ENCODE assay signal across 1 cellular context in genomic region chr19:49255674-49256073, GRCh38.
TF ChIP-seq lines count a peak whose summit lies in the region.

No MANE protein-coding gene starts in this region.

TF ChIP-seq in IMR-90, 13 proteins besides CTCF, POLR2A, EP300 and RAD21 (continued from another document):
- TF ChIP-seq RFX5 (IDR thresholded peaks at IDR 0.05; ENCODE audit: low read depth, low read length) = no peak
- no peak for TF ChIP-seq USF2 (IDR thresholded peaks at IDR 0.05; ENCODE audit: low read depth, low read length)
- TF ChIP-seq NFE2L2 (IDR thresholded peaks at IDR 0.05; ENCODE audit: low read depth, low read length) = no peak
